Comparison of ENCODE assay signal across 8 cellular contexts in the genomic region with DNA sequence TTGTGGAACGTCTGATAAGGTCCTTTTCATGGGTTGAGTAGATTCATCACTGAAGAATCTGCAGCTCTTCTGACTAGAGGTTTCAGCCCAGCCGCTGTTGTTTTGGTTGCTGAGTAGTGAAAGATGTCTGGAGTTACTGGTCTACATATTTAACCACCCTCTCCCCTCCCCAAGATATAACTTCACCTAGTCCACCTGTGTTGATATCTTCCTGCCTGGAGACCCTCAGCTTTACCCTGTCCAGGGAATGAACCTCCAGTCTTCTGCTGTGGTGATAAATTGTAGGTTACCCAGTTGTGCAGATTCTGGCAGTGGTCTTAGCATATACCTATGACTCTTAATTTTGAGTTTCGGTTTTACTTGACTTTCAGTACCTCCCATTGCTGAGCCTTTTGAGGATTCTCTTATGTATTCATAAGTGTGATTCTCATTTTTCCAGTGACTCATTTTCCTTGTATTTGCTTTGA.
A peak's percentile ranks its signal among the peaks of the same experiment; 100 is the strongest.
DNase-seq lines count a peak whose midpoint lies in the region; ATAC-seq and TF ChIP-seq lines count a peak whose summit lies in the region.

No MANE protein-coding gene starts in this region.

- peaks cover 0 to 17% (median 0%) of the 10 kb centered on the region in 5 donors for H3K36me3 Mint-ChIP-seq in naive thymus-derived CD4-positive, alpha-beta T cell

- peaks cover 13% of the 10 kb centered on the region for H4K20me1 ChIP-seq in OCI-LY7 (ENCODE audit: insufficient read depth, low read length)

- intact Hi-C loops in naive thymus-derived CD4-positive, alpha-beta T cell (cut with micrococcal nuclease) = loop anchor here (1.0 to 2.0 kb wide), 3 partner anchors 16 to 63 kb away; partner anchors contain the start of gene CCDC91 (in 1 of the 2)
- intact Hi-C loops in OCI-LY7 (cut with micrococcal nuclease; ENCODE audit: unreplicated experiment) = no loop called here

- no peak overlapping the region for H2AFZ ChIP-seq in OCI-LY7 (ENCODE audit: low read length)

- H3K4me3 Mint-ChIP-seq in naive thymus-derived CD4-positive, alpha-beta T cell = peak overlapping the region; percentile 55 to 83 (median 80)

- no TSS peak for BruUV-seq in OCI-LY7 (replicated peaks; lab: Mats Ljungman, UMichigan)

- ATAC-seq in GM18858 (IDR thresholded peaks at IDR 0.05; ENCODE audit: unreplicated experiment) = peak; percentile 89
- ATAC-seq in HG02943 (IDR thresholded peaks at IDR 0.05; ENCODE audit: low read depth, unreplicated experiment) = peak; percentile 94
- ATAC-seq in naive thymus-derived CD4-positive, alpha-beta T cell = peak; percentile 78

- peak overlapping the region; percentile 66 to 89 (median 79) for H3K27ac Mint-ChIP-seq in naive thymus-derived CD4-positive, alpha-beta T cell

- no peaks in the 10 kb centered on the region for H3K27me3 ChIP-seq in naive thymus-derived CD4-positive, alpha-beta T cell (ENCODE audit: control insufficient read depth in 2 of 2, insufficient read depth in 2 of 2, low read length in 2 of 2)
- H3K27me3 ChIP-seq in H7 (ENCODE audit: control insufficient read depth, insufficient read depth, low read length) = no peaks in the 10 kb centered on the region

- TF ChIP-seq CTCF in OCI-LY7 (conservative IDR thresholded peaks at IDR 0.05; ENCODE audit: low read length) = no peak

- peak; percentile 1 to 7 for DNase-seq in activated CD4-positive, alpha-beta T cell treated with anti-CD3 and anti-CD28 coated beads, Interleukin-2, amount 50 U/mL, for 4 hours
- DNase-seq in naive thymus-derived CD4-positive, alpha-beta T cell = peak in 8 of 9 donors; percentile 4 to 45 (median 21)
- no peak for DNase-seq in OCI-LY7 (ENCODE audit: low spot score)
- no peak for DNase-seq in NOMO-1 treated with DMSO at 0.1 percent for 48 hours (lab: John Stamatoyannopoulos, UW; ENCODE audit: unreplicated experiment)
- DNase-seq in H7 = no peak
- no peak for DNase-seq in HUDEP-2 (lab: John Stamatoyannopoulos, UW; ENCODE audit: unreplicated experiment in 76 of 76)

- no peaks in the 10 kb centered on the region for H3K27me3 Mint-ChIP-seq in naive thymus-derived CD4-positive, alpha-beta T cell

- H3K27ac ChIP-seq in naive thymus-derived CD4-positive, alpha-beta T cell (ENCODE audit: low read depth, low read length) = no peak overlapping the region
- no peak overlapping the region for H3K27ac ChIP-seq in OCI-LY7 (ENCODE audit: low read depth, low read length, poor library complexity, severe bottlenecking)

- H3K9me3 ChIP-seq in naive thymus-derived CD4-positive, alpha-beta T cell (ENCODE audit: control insufficient read depth in 2 of 3, low read length in 3 of 3) = no peaks in the 10 kb centered on the region
- no peaks in the 10 kb centered on the region for H3K9me3 ChIP-seq in OCI-LY7 (ENCODE audit: low read length)

- no peaks in the 10 kb centered on the region for H3K79me2 ChIP-seq in OCI-LY7 (ENCODE audit: insufficient read depth, low read depth, low read length)

- H3K4me1 ChIP-seq in naive thymus-derived CD4-positive, alpha-beta T cell (ENCODE audit: control insufficient read depth in 2 of 2, insufficient read depth in 2 of 2, low read length in 2 of 2) = peaks cover 16 to 29% of the 10 kb centered on the region in 2 donors
- no peaks in the 10 kb centered on the region for H3K4me1 ChIP-seq in OCI-LY7 (ENCODE audit: insufficient read depth, low read length, poor library complexity, severe bottlenecking)

- H3K4me3 ChIP-seq in naive thymus-derived CD4-positive, alpha-beta T cell (ENCODE audit: low read length) = peak overlapping the region; percentile 18
- H3K4me3 ChIP-seq in OCI-LY7 (ENCODE audit: low read depth, low read length, poor library complexity, severe bottlenecking) (no peak overlapping the region), H7 (ENCODE audit: insufficient read depth, low read depth, low read length) (no peak overlapping the region)

- H3K4me1 Mint-ChIP-seq in naive thymus-derived CD4-positive, alpha-beta T cell = peaks cover 35 to 63% (median 58%) of the 10 kb centered on the region in 7 donors

- H3K36me3 ChIP-seq in naive thymus-derived CD4-positive, alpha-beta T cell (ENCODE audit: control insufficient read depth in 2 of 3, insufficient read depth in 3 of 3, low read length in 3 of 3) = no peaks in the 10 kb centered on the region
- H3K36me3 ChIP-seq in OCI-LY7 (ENCODE audit: insufficient read depth, low read length) (no peaks in the 10 kb centered on the region), H7 (replicated peaks; ENCODE audit: control insufficient read depth, insufficient read depth, low read length) (no peaks in the 10 kb centered on the region)

- no peak overlapping the region for H3K4me2 ChIP-seq in OCI-LY7 (ENCODE audit: low read length)

- H3K9me3 Mint-ChIP-seq in naive thymus-derived CD4-positive, alpha-beta T cell = no peaks in the 10 kb centered on the region

- CTCF ChIA-PET in naive thymus-derived CD4-positive, alpha-beta T cell (lab: Charles Lee) = no interaction called here
- CTCF ChIA-PET in OCI-LY7 (lab: Charles Lee; ENCODE audit: unreplicated experiment) = no interaction called here

- POLR2A ChIA-PET in naive thymus-derived CD4-positive, alpha-beta T cell (lab: Charles Lee) = no interaction called here
- POLR2A ChIA-PET in OCI-LY7 (lab: Charles Lee) = interaction anchor here (0.7 kb wide), 1 partner anchor 33 kb away, joined by 3 read pairs; no protein-coding TSS in a partner anchor

- no peaks in the 10 kb centered on the region; the same call in 1 of the 2 replicates for H3K9me2 ChIP-seq in OCI-LY7 (ENCODE audit: insufficient read depth, low read length)

Comparison
In these comparisons a context has a peak if more than half of its experiments do, and no peak if none do; other contexts are left out.
1. DNase-seq: peak in activated CD4-positive, alpha-beta T cell treated with anti-CD3 and anti-CD28 coated beads, Interleukin-2, amount 50 U/mL, for 4 hours (2 of 2) and naive thymus-derived CD4-positive, alpha-beta T cell (8 of 9); none in OCI-LY7 (single experiment), NOMO-1 treated with DMSO at 0.1 percent for 48 hours (single experiment), H7 (single experiment) and HUDEP-2 (0 of 76).
2. Peak in every context shown above with its lines, with median percentiles within 50 percentile points of each other: ATAC-seq.